24 cellular contexts compared by ENCODE assay signal in the genomic region with DNA sequence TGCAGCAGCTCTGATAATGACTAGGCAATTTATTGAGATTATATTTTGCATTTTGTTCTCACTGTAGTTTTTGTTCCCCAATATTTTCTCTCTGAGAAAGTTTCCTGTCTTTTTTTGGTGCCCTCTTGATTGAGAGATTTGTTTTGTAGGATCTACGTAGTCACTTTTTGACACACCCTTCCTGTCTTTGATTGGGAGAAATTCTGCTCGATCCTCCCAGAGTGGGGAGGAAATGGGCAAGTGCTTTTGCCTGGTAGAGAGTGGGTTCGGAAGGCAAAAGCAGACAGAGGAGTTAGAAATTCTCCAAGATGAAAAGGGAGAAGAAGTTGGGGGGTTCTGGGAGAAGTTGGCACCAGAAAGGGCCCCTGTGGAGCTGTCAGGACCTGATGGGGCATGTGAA.
"Had no signal": no experiment of that assay in that cellular context is flagged by ENCODE, and none has a peak within 500 bp of the region (broad histone marks: within the 10 kb centered on the region; RNA-seq: fewer than 3 reads in every experiment).

No MANE protein-coding gene starts in this region.

- H3K4me3 ChIP-seq: coronary artery, esophagus squamous epithelium, gastrocnemius medialis, heart right ventricle, left lung, lower lobe of right lung, mucosa of descending colon had no signal

- H3K9me3 Mint-ChIP-seq: effector memory CD8-positive, alpha-beta T cell; endodermal cell; naive thymus-derived CD8-positive, alpha-beta T cell had no signal

- H3K4me1 Mint-ChIP-seq: endodermal cell, naive B cell had no signal

- H3K9me3 ChIP-seq: esophagus squamous epithelium, gastrocnemius medialis, lower lobe of right lung, mucosa of descending colon had no signal

- H3K27ac Mint-ChIP-seq: endodermal cell, mesothelial cell of epicardium, naive B cell had no signal

- H3K36me3 Mint-ChIP-seq: mesothelial cell of epicardium, naive B cell had no signal

- H3K4me3 Mint-ChIP-seq: effector memory CD8-positive, alpha-beta T cell; endodermal cell; mesothelial cell of epicardium; naive B cell; naive thymus-derived CD8-positive, alpha-beta T cell had no signal

- DNase-seq: effector CD8-positive, alpha-beta T cell; effector memory CD8-positive, alpha-beta T cell; endodermal cell; erythroblast; esophagus squamous epithelium; foreskin fibroblast; foreskin melanocyte; gastrocnemius medialis; glutamatergic neuron; head of caudate nucleus; heart right ventricle; hippocampal formation; left cardiac atrium; left lung; left ventricle myocardium superior; lower lobe of right lung; mesenchymal stem cell; mucosa of descending colon; naive B cell; naive thymus-derived CD8-positive, alpha-beta T cell had no signal

- ATAC-seq: effector memory CD8-positive, alpha-beta T cell; esophagus mucosa; gastrocnemius medialis; heart right ventricle; left cardiac atrium; left lung; left ventricle myocardium superior; lower lobe of right lung; mucosa of descending colon; naive thymus-derived CD8-positive, alpha-beta T cell had no signal

- H3K36me3 ChIP-seq: esophagus squamous epithelium, gastrocnemius medialis, heart right ventricle, left lung, lower lobe of right lung had no signal

- H3K27ac ChIP-seq: coronary artery, epithelial cell of prostate, esophagus squamous epithelium, gastrocnemius medialis, heart right ventricle, left lung, lower lobe of right lung had no signal
